ENCODE assay signal across 9 cellular contexts in genomic region chrX:44872319-44872816, GRCh38. TPM values are rescaled to one million over a fixed set of nuclear protein-coding genes. Genes with fewer than 3 reads are reported as not detected.
DNase-seq lines count a peak whose midpoint lies in the region; ATAC-seq, FAIRE-seq and TF ChIP-seq lines count a peak whose summit lies in the region.
"Had no signal": no experiment of that assay in that cellular context is flagged by ENCODE, and none has a peak within 500 bp of the region (broad histone marks: within the 10 kb centered on the region; RNA-seq: fewer than 3 reads in every experiment).

No MANE protein-coding gene starts in this region.

- no peaks in the 10 kb centered on the region; a peak in 1 of 5 replicates for H3K27me3 ChIP-seq in HepG2 (ENCODE audit: control insufficient read depth in 1 of 2, insufficient read depth in 2 of 2, low read length in 2 of 2)

- CTCF ChIA-PET in T-cell (lab: Charles Lee): interaction anchor here in 1 of 2 donors (0.5 to 1.0 kb wide), 6 partner anchors 23 to 478 kb away, joined by 3 to 6 read pairs (median 4); no protein-coding TSS in a partner anchor
- CTCF ChIA-PET in HepG2 (lab: Yijun Ruan, JAX; ENCODE audit: low intra/inter-chr PET ratio, low total read pairs): no interaction called here

- peak overlapping the region; percentile 89 for H3K9ac ChIP-seq in HepG2 (ENCODE audit: insufficient read depth, low read depth, low read length)

- H4K20me1 ChIP-seq in HepG2 (ENCODE audit: insufficient read depth, low read length): 0 out of 2 replicates have a peak, but pooled peaks cover 11% of the 10 kb centered on the region

- POLR2A ChIA-PET in T-cell (lab: Charles Lee) (interaction anchor here (0.6 to 1.0 kb wide), 10 partner anchors 15 to 898 kb away, joined by 3 to 27 read pairs (median 6); no protein-coding TSS in a partner anchor), HepG2 (lab: Yijun Ruan, JAX) (interaction anchor here (0.6 to 1.1 kb wide), 8 partner anchors 9 to 330 kb away, joined by 3 to 13 read pairs (median 4); partner anchors contain the start of gene FUNDC1)

- H3K4me1 Mint-ChIP-seq in T-cell (peaks cover 26 to 46% (median 33%) of the 10 kb centered on the region in 3 donors), chondrocyte (ENCODE audit: low read depth) (peaks cover 25% of the 10 kb centered on the region)
- no peaks in the 10 kb centered on the region for H3K4me1 Mint-ChIP-seq in stimulated activated effector memory CD8-positive, alpha-beta T cell treated with anti-CD3 and anti-CD28 coated beads, Interleukin-12 subunit alpha, Interleukin-12 subunit beta, amount 100 ng/mL, for 72 hours

- peak overlapping the region; percentile 82 to 96 for H3K27ac Mint-ChIP-seq in T-cell
- H3K27ac Mint-ChIP-seq in chondrocyte (ENCODE audit: unreplicated experiment): peak overlapping the region; percentile 91
- peak overlapping the region; percentile 90 for H3K27ac Mint-ChIP-seq in stimulated activated effector memory CD8-positive, alpha-beta T cell treated with anti-CD3 and anti-CD28 coated beads, Interleukin-12 subunit alpha, Interleukin-12 subunit beta, amount 100 ng/mL, for 72 hours

- FAIRE-seq in HepG2 (lab: Jason Lieb, UNC): no peak

- no peak for TF ChIP-seq RAD21 in HepG2 (CRISPR knock-in tag; IDR thresholded peaks at IDR 0.05)

- no peak for TF ChIP-seq EP300 in HepG2 (IDR thresholded peaks at IDR 0.05; ENCODE audit: low read depth in 2 of 2, low read length in 2 of 2)
- TF ChIP-seq EP300 in HepG2 (CRISPR knock-in tag; IDR thresholded peaks at IDR 0.05; ENCODE audit: borderline replicate concordance): no peak

- H2AFZ ChIP-seq in HepG2 (ENCODE audit: low read length): no peak overlapping the region

- H3K36me3 ChIP-seq in HepG2 (replicated peaks in 1 of 2; ENCODE audit: control insufficient read depth in 1 of 2, insufficient read depth in 2 of 2, low read length in 2 of 2): no peaks in the 10 kb centered on the region

- peak in 1 of 2 experiments; percentile 56; a peak in 1 of 4 replicates for TF ChIP-seq POLR2A in HepG2 (IDR thresholded peaks at IDR 0.05; ENCODE audit: insufficient read depth in 1 of 2, low read depth in 2 of 2, low read length in 2 of 2)

- peak overlapping the region; percentile 94 for H3K27ac ChIP-seq in HepG2 (ENCODE audit: extremely low read length, insufficient read depth, low read length)

- ATAC-seq in GM18870 (IDR thresholded peaks at IDR 0.05; ENCODE audit: unreplicated experiment) (peak; percentile 27), HG03108 (IDR thresholded peaks at IDR 0.05; ENCODE audit: unreplicated experiment) (peak; percentile 21), T-cell (replicated peaks in 1 of 4) (peak; percentile 20 to 35 (median 28)), HepG2 (peak; percentile 58; the same call in 2 of the 3 replicates)
- ATAC-seq in stimulated activated effector memory CD8-positive, alpha-beta T cell treated with anti-CD3 and anti-CD28 coated beads, Interleukin-12 subunit alpha, Interleukin-12 subunit beta, amount 100 ng/mL, for 72 hours: peak; percentile 49

- no peaks in the 10 kb centered on the region for H3K9me3 ChIP-seq in HepG2 (ENCODE audit: low read length)

- peak; percentile 10 for DNase-seq in Ammon's horn (ENCODE audit: low spot score)
- DNase-seq in T-cell: peak in 26 of 34 experiments; percentile 2 to 55 (median 16)
- peak; percentile 75 for DNase-seq in chondrocyte (ENCODE audit: low spot score)
- DNase-seq in HepG2 (ENCODE audit: low spot score): no peak
- peak in 1 of 2 donors; percentile 4 for DNase-seq in stimulated activated effector memory CD8-positive, alpha-beta T cell treated with anti-CD3 and anti-CD28 coated beads, Interleukin-12 subunit alpha, Interleukin-12 subunit beta, amount 100 ng/mL, for 72 hours (ENCODE audit: low spot score in 2 of 2)
- no peak for DNase-seq in OCI-M2 (lab: John Stamatoyannopoulos, UW; ENCODE audit: unreplicated experiment)

- H3K79me2 ChIP-seq in HepG2 (ENCODE audit: insufficient read depth, low read length): peaks cover 46% of the 10 kb centered on the region

- peak overlapping the region; percentile 72 to 79 (median 75) for H3K4me3 ChIP-seq in HepG2 (replicated peaks in 1 of 3; ENCODE audit: insufficient read depth in 1 of 3, low read depth in 2 of 3, low read length in 3 of 3)

- no peaks in the 10 kb centered on the region; the same call in 1 of the 2 replicates for H3K4me1 ChIP-seq in HepG2 (ENCODE audit: insufficient read depth, low read length)

- H3K9me3 Mint-ChIP-seq in T-cell (no peaks in the 10 kb centered on the region), chondrocyte (ENCODE audit: low read depth) (peaks cover 1% of the 10 kb centered on the region)
- no peaks in the 10 kb centered on the region for H3K9me3 Mint-ChIP-seq in stimulated activated effector memory CD8-positive, alpha-beta T cell treated with anti-CD3 and anti-CD28 coated beads, Interleukin-12 subunit alpha, Interleukin-12 subunit beta, amount 100 ng/mL, for 72 hours

- H3K27me3 Mint-ChIP-seq in T-cell (no peaks in the 10 kb centered on the region), chondrocyte (ENCODE audit: low read depth) (no peaks in the 10 kb centered on the region)

- BruUV-seq in HepG2 (replicated peaks; lab: Mats Ljungman, UMichigan): no TSS peak

- peak overlapping the region; percentile 94 to 98 (median 96) for H3K4me3 Mint-ChIP-seq in T-cell
- H3K4me3 Mint-ChIP-seq in chondrocyte (ENCODE audit: unreplicated experiment): peak overlapping the region; percentile 88
- H3K4me3 Mint-ChIP-seq in stimulated activated effector memory CD8-positive, alpha-beta T cell treated with anti-CD3 and anti-CD28 coated beads, Interleukin-12 subunit alpha, Interleukin-12 subunit beta, amount 100 ng/mL, for 72 hours: peak overlapping the region; percentile 77

- no peaks in the 10 kb centered on the region for H3K36me3 Mint-ChIP-seq in T-cell
- H3K36me3 Mint-ChIP-seq in chondrocyte (ENCODE audit: low read depth): no peaks in the 10 kb centered on the region
- no peaks in the 10 kb centered on the region for H3K36me3 Mint-ChIP-seq in stimulated activated effector memory CD8-positive, alpha-beta T cell treated with anti-CD3 and anti-CD28 coated beads, Interleukin-12 subunit alpha, Interleukin-12 subunit beta, amount 100 ng/mL, for 72 hours

- TF ChIP-seq CTCF in chondrocyte (IDR thresholded peaks at IDR 0.05) (no peak), HepG2 (CRISPR knock-in tag; IDR thresholded peaks at IDR 0.05) (0 out of 2 replicates have a peak, but pooled peaks have one; percentile 11)

- peak overlapping the region; percentile 74 for H3K4me2 ChIP-seq in HepG2 (ENCODE audit: low read depth, low read length)

- WGBS in HepG2 (ENCODE audit: low lambda C conversion rate): no CpG with 5 or more reads among the region's 57 CpGs

- intact Hi-C loops in HepG2 (cut with micrococcal nuclease; ENCODE audit: unreplicated experiment): loop anchor here (5.0 to 10.0 kb wide), 2 partner anchors 72 to 330 kb away; partner anchors contain the start of gene FUNDC1

- in situ Hi-C loops in HepG2 (cut with HindIII; ENCODE audit: extremely low pct_ligation_motif_present, low pct_unique_long_range_greater_than_20kb): no loop called here

RNA-seq across cellular contexts. Expression of gene KDM6A, which starts 0.6 kb away (rescaled TPM):
- total RNA-seq in T-cell: 10 to 100 TPM; 37.1 to 97.3 (median 55.7) TPM
- 13.6 to 16.8 TPM (median 14.4 TPM) in 3 replicates for total RNA-seq in chondrocyte
- 18.2 and 23.1 TPM in 2 replicates for total RNA-seq in HepG2 (2016; rRNA removed; fragmentation: Illumina TruSeq; extraction: Trizol)
- 2.7 and 3.0 TPM in 2 replicates for total RNA-seq in HepG2 (2016; cell fraction: cytosol; rRNA removed; fragmentation: Illumina TruSeq; extraction: Trizol; ENCODE audit: low read depth)
- total RNA-seq in HepG2 (2016; cell fraction: insoluble cytoplasmic fraction; rRNA removed; fragmentation: Illumina TruSeq; extraction: Trizol): 17.0 and 20.8 TPM in 2 replicates
- total RNA-seq in HepG2 (2016; cell fraction: membrane; rRNA removed; fragmentation: Illumina TruSeq; extraction: Trizol): 7.9 and 9.7 TPM in 2 replicates
- total RNA-seq in HepG2 (2016; cell fraction: nucleus; rRNA removed; fragmentation: Illumina TruSeq; extraction: Trizol): 37.4 and 39.2 TPM in 2 replicates
- polyA plus RNA-seq in HepG2 (2011; rRNA removed): 15.7 and 16.7 TPM in 2 replicates
- 9.4 and 11.1 TPM in 2 replicates for polyA plus RNA-seq in HepG2 (2011; cell fraction: cytosol; rRNA removed)
- polyA plus RNA-seq in HepG2 (2011; cell fraction: nucleus; rRNA removed): 22.0 and 22.7 TPM in 2 replicates
- polyA plus RNA-seq in HepG2 (2012): 15.3 and 16.9 TPM in 2 replicates
- polyA plus RNA-seq in HepG2 (2016; cell fraction: cytosol; fragmentation: Illumina TruSeq; extraction: Trizol; ENCODE audit: low read depth): 0.28 and 0.36 TPM in 2 replicates
- polyA plus RNA-seq in HepG2 (2016; cell fraction: insoluble cytoplasmic fraction; fragmentation: Illumina TruSeq; extraction: Trizol; ENCODE audit: low read depth): 14.5 and 16.0 TPM in 2 replicates
- polyA plus RNA-seq in HepG2 (2016; cell fraction: membrane; fragmentation: Illumina TruSeq; extraction: Trizol; ENCODE audit: low read depth): 2.1 and 2.9 TPM in 2 replicates
- polyA plus RNA-seq in HepG2 (2016; cell fraction: nucleus; fragmentation: Illumina TruSeq; extraction: Trizol; ENCODE audit: insufficient read depth, low read depth): 34.7 and 43.7 TPM in 2 replicates
- 37.7 and 71.1 TPM in 2 replicates for polyA minus RNA-seq in HepG2 (2011; rRNA and poly(A)+ RNA removed; ENCODE audit: low replicate concordance)
- 13.8 and 17.6 TPM in 2 replicates for polyA minus RNA-seq in HepG2 (2011; cell fraction: cytosol; rRNA and poly(A)+ RNA removed)
- 81.7 and 86.5 TPM in 2 replicates for polyA minus RNA-seq in HepG2 (2011; cell fraction: nucleus; rRNA and poly(A)+ RNA removed)

RNA-seq across cellular contexts. Expression of gene DUSP21, which starts 28.5 kb away (rescaled TPM):
- total RNA-seq in T-cell: not detected
- total RNA-seq in chondrocyte: not detected in 3 replicates
- not detected in 2 replicates for total RNA-seq in HepG2 (2016; rRNA removed; fragmentation: Illumina TruSeq; extraction: Trizol)
- total RNA-seq in HepG2 (2016; cell fraction: cytosol; rRNA removed; fragmentation: Illumina TruSeq; extraction: Trizol; ENCODE audit: low read depth): not detected in 2 replicates
- not detected in 2 replicates for total RNA-seq in HepG2 (2016; cell fraction: insoluble cytoplasmic fraction; rRNA removed; fragmentation: Illumina TruSeq; extraction: Trizol)
- not detected in 2 replicates for total RNA-seq in HepG2 (2016; cell fraction: membrane; rRNA removed; fragmentation: Illumina TruSeq; extraction: Trizol)
- not detected in 2 replicates for total RNA-seq in HepG2 (2016; cell fraction: nucleus; rRNA removed; fragmentation: Illumina TruSeq; extraction: Trizol)
- not detected in 2 replicates for polyA plus RNA-seq in HepG2 (2011; rRNA removed)
- 0.07 TPM in 1 of 2 replicates, not detected in the other for polyA plus RNA-seq in HepG2 (2011; cell fraction: cytosol; rRNA removed)
- polyA plus RNA-seq in HepG2 (2011; cell fraction: nucleus; rRNA removed): not detected in 2 replicates
- polyA plus RNA-seq in HepG2 (2012): not detected in 2 replicates
- polyA plus RNA-seq in HepG2 (2016; cell fraction: cytosol; fragmentation: Illumina TruSeq; extraction: Trizol; ENCODE audit: low read depth): not detected in 2 replicates
- not detected in 2 replicates for polyA plus RNA-seq in HepG2 (2016; cell fraction: insoluble cytoplasmic fraction; fragmentation: Illumina TruSeq; extraction: Trizol; ENCODE audit: low read depth)
- not detected in 2 replicates for polyA plus RNA-seq in HepG2 (2016; cell fraction: membrane; fragmentation: Illumina TruSeq; extraction: Trizol; ENCODE audit: low read depth)
- polyA plus RNA-seq in HepG2 (2016; cell fraction: nucleus; fragmentation: Illumina TruSeq; extraction: Trizol; ENCODE audit: insufficient read depth, low read depth): not detected in 2 replicates
- polyA minus RNA-seq in HepG2 (2011; rRNA and poly(A)+ RNA removed; ENCODE audit: low replicate concordance): not detected in 2 replicates
- polyA minus RNA-seq in HepG2 (2011; cell fraction: cytosol; rRNA and poly(A)+ RNA removed): not detected in 2 replicates
- not detected in 2 replicates for polyA minus RNA-seq in HepG2 (2011; cell fraction: nucleus; rRNA and poly(A)+ RNA removed)
- total RNA-seq: SK-MEL-5 had no signal

Comparison
In these comparisons a context has a peak if more than half of its experiments do, and no peak if none do; other contexts are left out.
1. DNase-seq: peak in Ammon's horn (single experiment), T-cell (26 of 34) and chondrocyte (single experiment); none in HepG2 (single experiment) and OCI-M2 (single experiment).
2. Peak in every context shown above with its lines, with median percentiles within 50 percentile points of each other: ATAC-seq, H3K27ac Mint-ChIP-seq and H3K4me3 Mint-ChIP-seq.